8 cellular contexts compared by ENCODE assay signal in genomic region chr3:46998121-46998851, GRCh38. TPM values are rescaled to one million over a fixed set of nuclear protein-coding genes. Genes with fewer than 3 reads are reported as not detected.
DNase-seq lines count a peak whose midpoint lies in the region; TF ChIP-seq lines count a peak whose summit lies in the region.

No MANE protein-coding gene starts in this region.

- peak; percentile 68 for TF ChIP-seq CTCF in RWPE1 (conservative IDR thresholded peaks at IDR 0.05; ENCODE audit: low read depth)
- peak; percentile 62 for TF ChIP-seq CTCF in smooth muscle cell (IDR thresholded peaks at IDR 0.05; ENCODE audit: borderline replicate concordance, insufficient read depth, poor library complexity, severe bottlenecking)

- CTCF ChIA-PET in RWPE1 (lab: Yijun Ruan, JAX): interaction anchor here (0.6 to 0.8 kb wide), 3 partner anchors 11 to 98 kb away, joined by 4 read pairs; no protein-coding TSS in a partner anchor

- no peaks in the 10 kb centered on the region for H3K79me2 ChIP-seq in smooth muscle cell (ENCODE audit: low read depth)

- no peaks in the 10 kb centered on the region for H3K36me3 ChIP-seq in smooth muscle cell (ENCODE audit: low read depth)

- H3K9me3 ChIP-seq in smooth muscle cell (replicated peaks; ENCODE audit: low read depth): no peaks in the 10 kb centered on the region

- H3K27me3 ChIP-seq in smooth muscle cell (ENCODE audit: low read depth): no peaks in the 10 kb centered on the region

- 62% methylated on average over 26 of the region's 27 CpGs for WGBS in smooth muscle cell (ENCODE audit: low lambda C conversion rate)

- no peaks in the 10 kb centered on the region for H4K20me1 ChIP-seq in smooth muscle cell (ENCODE audit: low read depth)

- no peak overlapping the region for H3K4me2 ChIP-seq in smooth muscle cell

- H3F3A ChIP-seq in smooth muscle cell (ENCODE audit: low read depth): no peaks in the 10 kb centered on the region

- POLR2A ChIA-PET in RWPE1 (lab: Yijun Ruan, JAX; ENCODE audit: low non-redundant PET): no interaction called here

- intact Hi-C loops in cardiac septum (cut with DNase I): loop anchor here (1.0 to 10.0 kb wide), 2 partner anchors 75 to 293 kb away; partner anchors contain the start of gene TMIE

- no peak overlapping the region for H2AFZ ChIP-seq in smooth muscle cell (ENCODE audit: low read depth)

- H3K4me3 ChIP-seq in smooth muscle cell: no peak overlapping the region

- no peaks in the 10 kb centered on the region for H3K4me1 ChIP-seq in smooth muscle cell (ENCODE audit: low read depth)

- DNase-seq in NCI-H82 (lab: John Stamatoyannopoulos, UW): peak; percentile 58
- DNase-seq in NCI-H82 treated with DMSO at 0.1 percent for 48 hours (lab: John Stamatoyannopoulos, UW; ENCODE audit: unreplicated experiment): no peak
- DNase-seq in RWPE1 (ENCODE audit: low spot score): peak; percentile 54
- peak; percentile 75 for DNase-seq in activated naive CD4-positive, alpha-beta T cell treated with Interleukin-2 at 50 U/mL for 16 hours
- DNase-seq in cardiac septum (ENCODE audit: low spot score): peak; percentile 86
- peak; percentile 5 for DNase-seq in smooth muscle cell (lab: John Stamatoyannopoulos, UW; ENCODE audit: unreplicated experiment)
- no peak for DNase-seq in NCI-H1694 treated with DMSO at 0.1 percent for 48 hours (lab: John Stamatoyannopoulos, UW)
- no peak for DNase-seq in NCI-H226

- peak overlapping the region; percentile 36; the same call in 1 of the 2 replicates for H3K27ac ChIP-seq in RWPE1
- H3K27ac ChIP-seq in smooth muscle cell (ENCODE audit: low read depth): no peak overlapping the region

- H3K9ac ChIP-seq in smooth muscle cell (ENCODE audit: low read depth): no peak overlapping the region

RNA-seq across cellular contexts. Expression of gene NBEAL2, which starts 18.8 kb away (rescaled TPM):
- total RNA-seq in cardiac septum: 14.2 TPM
- total RNA-seq in smooth muscle cell: 11.0 and 11.9 TPM in 2 replicates
- polyA plus RNA-seq in smooth muscle cell: 4.1 and 26.8 TPM in 2 replicates

RNA-seq across cellular contexts. Expression of gene CCDC12, which starts 21.7 kb away (rescaled TPM):
- total RNA-seq in cardiac septum (35.6 TPM), smooth muscle cell (12.5 and 23.9 TPM in 2 replicates)
- polyA plus RNA-seq in smooth muscle cell: 52.4 and 69.0 TPM in 2 replicates

Comparison
In these comparisons a context has a peak if more than half of its experiments do, and no peak if none do; other contexts are left out.
1. DNase-seq: peak in NCI-H82 (single experiment), RWPE1 (single experiment), activated naive CD4-positive, alpha-beta T cell treated with Interleukin-2 at 50 U/mL for 16 hours (single experiment), cardiac septum (single experiment) and smooth muscle cell (single experiment); none in NCI-H82 treated with DMSO at 0.1 percent for 48 hours (single experiment), NCI-H1694 treated with DMSO at 0.1 percent for 48 hours (single experiment) and NCI-H226 (single experiment).